In genomic region chr3:97230486-97230885, GRCh38 we compare ENCODE assay signal across 30 cellular contexts.
"Had no signal": no experiment of that assay in that cellular context is flagged by ENCODE, and none has a peak within 500 bp of the region (broad histone marks: within the 10 kb centered on the region; RNA-seq: fewer than 3 reads in every experiment).

No MANE protein-coding gene starts in this region.

- H3K9ac ChIP-seq: neural progenitor cell, parathyroid adenoma had no signal

- H3K27me3 ChIP-seq: neural progenitor cell, ovary, right lobe of liver, sigmoid colon, spleen, suprapubic skin, testis, tibial artery, upper lobe of left lung, vagina had no signal

- H3K27me3 Mint-ChIP-seq: progenitor cell of endocrine pancreas; stimulated activated memory B cell treated with anti-CD40 and anti-IgM and Interleukin-4, amounts not matched to agents 10 μg/mL and 1 μg/mL and 100 μg/mL, for 72 hours; stimulated activated naive CD8-positive, alpha-beta T cell treated with anti-CD3 and anti-CD28 coated beads, Interleukin-15, amount 100 ng/mL, for 72 hours had no signal

- H3K4me3 ChIP-seq: neural progenitor cell, ovary, psoas muscle, right lobe of liver, sigmoid colon, spleen, suprapubic skin, testis, tibial artery, upper lobe of left lung, vagina had no signal

- H3K79me2 ChIP-seq: parathyroid adenoma had no signal

- ATAC-seq: natural killer cell; psoas muscle; right cardiac atrium; right lobe of liver; stimulated activated memory B cell treated with anti-CD40 and anti-IgM and Interleukin-4, amounts not matched to agents 10 μg/mL and 1 μg/mL and 100 μg/mL, for 72 hours; stimulated activated naive CD8-positive, alpha-beta T cell treated with anti-CD3 and anti-CD28 coated beads, Interleukin-15, amount 100 ng/mL, for 72 hours; stimulated activated naive CD8-positive, alpha-beta T cell treated with anti-CD3 and anti-CD28 coated beads, Interleukin-15, Interleukin-2, amounts not matched to agents 100 U/mL and 50 U/mL, for 24 hours had no signal

- FAIRE-seq: small intestine, urothelium cell line had no signal

- H3K4me1 Mint-ChIP-seq: natural killer cell; neural progenitor cell; stimulated activated memory B cell treated with anti-CD40 and anti-IgM and Interleukin-4, amounts not matched to agents 10 μg/mL and 1 μg/mL and 100 μg/mL, for 72 hours; stimulated activated naive CD8-positive, alpha-beta T cell treated with anti-CD3 and anti-CD28 coated beads, Interleukin-15, amount 100 ng/mL, for 72 hours had no signal

- H3K4me3 Mint-ChIP-seq: natural killer cell; nephron; neural progenitor cell; stimulated activated memory B cell treated with anti-CD40 and anti-IgM and Interleukin-4, amounts not matched to agents 10 μg/mL and 1 μg/mL and 100 μg/mL, for 72 hours; stimulated activated naive CD8-positive, alpha-beta T cell treated with anti-CD3 and anti-CD28 coated beads, Interleukin-15, amount 100 ng/mL, for 72 hours had no signal

- H3K9me3 Mint-ChIP-seq: nephron, neural progenitor cell had no signal

- H3K36me3 Mint-ChIP-seq: natural killer cell; neural progenitor cell; stimulated activated memory B cell treated with anti-CD40 and anti-IgM and Interleukin-4, amounts not matched to agents 10 μg/mL and 1 μg/mL and 100 μg/mL, for 72 hours had no signal

- DNase-seq: natural killer cell; occipital lobe; ovary; posterior cingulate gyrus; psoas muscle; right cardiac atrium; right lobe of liver; sigmoid colon; small intestine; spleen; stimulated activated CD4-positive, alpha-beta T cell treated with anti-CD3 and anti-CD28 coated beads, Interleukin-12 subunit alpha, Interleukin-12 subunit beta, amount 100 ng/mL, for 4 hours; stimulated activated CD4-positive, alpha-beta T cell treated with anti-CD3 and anti-CD28 coated beads, Interleukin-1b, Interleukin-23, amount 100 ng/mL, for 48 hours; stimulated activated CD4-positive, alpha-beta T cell treated with anti-CD3 and anti-CD28 coated beads, Interleukin-4, amount 100 ng/mL, for 1 hour; stimulated activated CD4-positive, alpha-beta T cell treated with anti-CD3 and anti-CD28 coated beads, Interleukin-4, amount 100 ng/mL, for 4 hours; stimulated activated CD8-positive, alpha-beta memory T cell treated with anti-CD3 and anti-CD28 coated beads, Interleukin-4, amount 100 ng/mL, for 48 hours; stimulated activated naive CD4-positive, alpha-beta T cell; stimulated activated naive CD8-positive, alpha-beta T cell treated with anti-CD3 and anti-CD28 coated beads, Interleukin-15, amount 100 ng/mL, for 72 hours; stimulated activated naive CD8-positive, alpha-beta T cell treated with anti-CD3 and anti-CD28 coated beads, Interleukin-15, Interleukin-2, amounts not matched to agents 100 U/mL and 50 U/mL, for 24 hours; substantia nigra; testis; tibial artery; upper lobe of left lung had no signal

- H3K4me2 ChIP-seq: neural progenitor cell had no signal

- H3K27ac Mint-ChIP-seq: natural killer cell; nephron; neural progenitor cell; progenitor cell of endocrine pancreas; stimulated activated memory B cell treated with anti-CD40 and anti-IgM and Interleukin-4, amounts not matched to agents 10 μg/mL and 1 μg/mL and 100 μg/mL, for 72 hours; stimulated activated naive CD8-positive, alpha-beta T cell treated with anti-CD3 and anti-CD28 coated beads, Interleukin-15, amount 100 ng/mL, for 72 hours had no signal

- H3K27ac ChIP-seq: neural progenitor cell, ovary, parathyroid adenoma, psoas muscle, right lobe of liver, spleen, suprapubic skin, testis, tibial artery, upper lobe of left lung, vagina had no signal

- H2AFZ ChIP-seq: neural progenitor cell, parathyroid adenoma had no signal

- H3K4me1 ChIP-seq: neural progenitor cell, parathyroid adenoma, psoas muscle, right lobe of liver, spleen, testis, upper lobe of left lung, vagina had no signal

- H3K9me3 ChIP-seq: ovary, psoas muscle, right lobe of liver, sigmoid colon, suprapubic skin, testis, tibial artery, upper lobe of left lung, vagina had no signal

- H3K36me3 ChIP-seq: neural progenitor cell, ovary, right lobe of liver, sigmoid colon, spleen, suprapubic skin, tibial artery, upper lobe of left lung, vagina had no signal
